In the genomic region with DNA sequence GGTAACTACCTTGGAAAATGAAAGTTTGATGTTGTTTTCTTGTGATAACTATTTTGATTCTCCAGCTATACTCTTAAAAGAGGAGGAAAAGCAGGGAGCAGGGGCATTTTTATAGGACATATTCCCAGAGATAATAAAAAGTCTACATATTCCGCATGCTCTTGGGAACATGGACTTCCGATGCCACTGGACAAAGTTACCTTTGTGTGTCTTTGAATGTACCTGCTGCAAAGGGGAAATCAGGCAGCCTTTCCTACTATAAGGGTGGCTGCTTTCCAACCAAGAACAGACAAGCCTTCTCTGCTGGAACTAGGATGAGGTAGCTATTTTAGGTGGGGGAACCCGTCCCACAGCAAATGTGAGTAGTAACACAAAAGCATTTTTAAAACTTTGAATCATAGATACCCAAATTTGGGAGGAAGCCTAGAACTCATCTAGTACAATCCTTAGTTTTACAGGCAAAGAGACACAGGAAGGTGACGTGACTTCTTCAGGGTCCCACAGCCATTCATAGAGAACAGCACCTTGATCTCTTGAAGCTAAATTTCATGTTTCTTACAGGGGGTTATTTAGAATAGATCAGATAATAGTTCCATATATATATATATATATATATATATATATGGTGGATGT, we compare ENCODE assay signal across 17 cellular contexts.
DNase-seq lines count a peak whose midpoint lies in the region; ATAC-seq and TF ChIP-seq lines count a peak whose summit lies in the region.
"Had no signal": no experiment of that assay in that cellular context is flagged by ENCODE, and none has a peak within 500 bp of the region (broad histone marks: within the 10 kb centered on the region; RNA-seq: fewer than 3 reads in every experiment).

No MANE protein-coding gene starts in this region.

- H3K4me1 Mint-ChIP-seq in stimulated activated naive CD8-positive, alpha-beta T cell treated with anti-CD3 and anti-CD28 coated beads, Interleukin-15, Interleukin-2, amounts not matched to agents 100 ng/mL and 50 ng/mL, for 24 hours (ENCODE audit: low read depth): peaks cover 41% of the 10 kb centered on the region
- H3K4me1 Mint-ChIP-seq in effector memory CD8-positive, alpha-beta T cell (ENCODE audit: low read depth in 2 of 2): peaks cover 9 to 11% of the 10 kb centered on the region in 2 donors

- H3K9me3 Mint-ChIP-seq in stimulated activated naive CD8-positive, alpha-beta T cell treated with anti-CD3 and anti-CD28 coated beads, Interleukin-15, Interleukin-2, amounts not matched to agents 100 ng/mL and 50 ng/mL, for 24 hours: no peaks in the 10 kb centered on the region
- no peaks in the 10 kb centered on the region for H3K9me3 Mint-ChIP-seq in effector memory CD8-positive, alpha-beta T cell
- H3K9me3 Mint-ChIP-seq: HFFc6 had no signal

- H3K27me3 ChIP-seq in RWPE2 (ENCODE audit: insufficient read depth, poor library complexity, severe bottlenecking): no peaks in the 10 kb centered on the region
- H3K27me3 ChIP-seq: ascending aorta, dorsolateral prefrontal cortex, vagina had no signal

- no peaks in the 10 kb centered on the region for H3K36me3 Mint-ChIP-seq in stimulated activated naive CD8-positive, alpha-beta T cell treated with anti-CD3 and anti-CD28 coated beads, Interleukin-15, Interleukin-2, amounts not matched to agents 100 ng/mL and 50 ng/mL, for 24 hours (ENCODE audit: low read depth)
- no peaks in the 10 kb centered on the region for H3K36me3 Mint-ChIP-seq in effector memory CD8-positive, alpha-beta T cell (ENCODE audit: insufficient read depth)

- peak overlapping the region; percentile 21 for H3K27ac Mint-ChIP-seq in stimulated activated naive CD8-positive, alpha-beta T cell treated with anti-CD3 and anti-CD28 coated beads, Interleukin-15, Interleukin-2, amounts not matched to agents 100 ng/mL and 50 ng/mL, for 24 hours
- no peak overlapping the region for H3K27ac Mint-ChIP-seq in effector memory CD8-positive, alpha-beta T cell
- H3K27ac Mint-ChIP-seq: HFFc6 had no signal

- no peak for DNase-seq in stimulated activated naive CD8-positive, alpha-beta T cell treated with anti-CD3 and anti-CD28 coated beads, Interleukin-15, Interleukin-2, amounts not matched to agents 100 U/mL and 50 U/mL, for 24 hours
- no peak for DNase-seq in RWPE2 (ENCODE audit: low spot score)
- no peak for DNase-seq in effector memory CD8-positive, alpha-beta T cell
- no peak for DNase-seq in KG1 (lab: John Stamatoyannopoulos, UW)
- DNase-seq: activated CD4-positive, CD25-positive, alpha-beta regulatory T cell; dorsolateral prefrontal cortex; foreskin fibroblast; NCI-H1048; NCI-H187; NCI-H69; psoas muscle had no signal

- no peak for ATAC-seq in stimulated activated naive CD8-positive, alpha-beta T cell treated with anti-CD3 and anti-CD28 coated beads, Interleukin-15, Interleukin-2, amounts not matched to agents 100 U/mL and 50 U/mL, for 24 hours
- ATAC-seq in RWPE2 (ENCODE audit: low read depth) (no peak), GM21367 (IDR thresholded peaks at IDR 0.05; ENCODE audit: unreplicated experiment) (no peak), GM21447 (IDR thresholded peaks at IDR 0.05; ENCODE audit: unreplicated experiment) (no peak)
- peak; percentile 6 for ATAC-seq in effector memory CD8-positive, alpha-beta T cell (replicated peaks)
- ATAC-seq: psoas muscle had no signal

- no peaks in the 10 kb centered on the region for H3K36me3 ChIP-seq in RWPE2 (ENCODE audit: low read depth)
- H3K36me3 ChIP-seq: ascending aorta, vagina had no signal

- H3K27ac ChIP-seq in RWPE2 (ENCODE audit: poor library complexity, severe bottlenecking): peak overlapping the region; percentile 71
- H3K27ac ChIP-seq: ascending aorta, dorsolateral prefrontal cortex, psoas muscle, vagina had no signal

- no peak overlapping the region for H3K4me3 ChIP-seq in RWPE2 (ENCODE audit: severe bottlenecking)
- H3K4me3 ChIP-seq: ascending aorta, dorsolateral prefrontal cortex, psoas muscle, vagina had no signal

- no peak for TF ChIP-seq CTCF in RWPE2 (IDR thresholded peaks at IDR 0.05; ENCODE audit: poor library complexity, severe bottlenecking)

- H3K4me3 Mint-ChIP-seq in stimulated activated naive CD8-positive, alpha-beta T cell treated with anti-CD3 and anti-CD28 coated beads, Interleukin-15, Interleukin-2, amounts not matched to agents 100 ng/mL and 50 ng/mL, for 24 hours: no peak overlapping the region
- H3K4me3 Mint-ChIP-seq in effector memory CD8-positive, alpha-beta T cell: peak overlapping the region in 1 of 2 donors; percentile 14
- H3K4me3 Mint-ChIP-seq: HFFc6 had no signal

- H3K27me3 Mint-ChIP-seq in stimulated activated naive CD8-positive, alpha-beta T cell treated with anti-CD3 and anti-CD28 coated beads, Interleukin-15, Interleukin-2, amounts not matched to agents 100 ng/mL and 50 ng/mL, for 24 hours: peaks cover 23% of the 10 kb centered on the region
- no peaks in the 10 kb centered on the region for H3K27me3 Mint-ChIP-seq in effector memory CD8-positive, alpha-beta T cell

- H3K4me1 ChIP-seq in RWPE2 (ENCODE audit: insufficient read depth, poor library complexity, severe bottlenecking): peaks cover 16% of the 10 kb centered on the region
- H3K4me1 ChIP-seq: ascending aorta, psoas muscle had no signal

- no peaks in the 10 kb centered on the region for H3K9me3 ChIP-seq in RWPE2 (ENCODE audit: severe bottlenecking)
- H3K9me3 ChIP-seq: ascending aorta, psoas muscle, vagina had no signal
